20 cellular contexts compared by ENCODE assay signal in genomic region chr2:20972110-20972509, GRCh38.
"Had no signal": no experiment of that assay in that cellular context is flagged by ENCODE, and none has a peak within 500 bp of the region (broad histone marks: within the 10 kb centered on the region; RNA-seq: fewer than 3 reads in every experiment).

No MANE protein-coding gene starts in this region.

- H3K4me3 Mint-ChIP-seq: activated CD4-positive, alpha-beta T cell treated with anti-CD3 and anti-CD28 coated beads, Interleukin-2, amount 10 ng/mL, durations not matched to agents 24 days and 14 days; activated CD8-positive, alpha-beta T cell treated with anti-CD3 and anti-CD28 coated beads for 36 hours; activated naive CD8-positive, alpha-beta T cell treated with anti-CD3 and anti-CD28 coated beads, Interleukin-2, amount 10 ng/mL, durations not matched to agents 7 days and 5 days; activated T-helper 17 cell treated with anti-CD3 and anti-CD28 coated beads, Interleukin-2, amount 50 U/mL, for 72 hours; neural crest cell; stimulated activated memory B cell treated with anti-CD40 and anti-IgM and Interleukin-4, amounts not matched to agents 10 μg/mL and 1 μg/mL and 100 μg/mL, for 72 hours had no signal

- H3K27ac Mint-ChIP-seq: activated CD4-positive, alpha-beta T cell treated with anti-CD3 and anti-CD28 coated beads, Interleukin-2, amount 10 ng/mL, durations not matched to agents 24 days and 14 days; activated CD8-positive, alpha-beta T cell treated with anti-CD3 and anti-CD28 coated beads for 36 hours; activated naive CD8-positive, alpha-beta T cell treated with anti-CD3 and anti-CD28 coated beads, Interleukin-2, amount 10 ng/mL, durations not matched to agents 7 days and 5 days; activated T-helper 17 cell treated with anti-CD3 and anti-CD28 coated beads, Interleukin-2, amount 50 U/mL, for 72 hours; stimulated activated memory B cell treated with anti-CD40 and anti-IgM and Interleukin-4, amounts not matched to agents 10 μg/mL and 1 μg/mL and 100 μg/mL, for 72 hours had no signal

- H3K9me3 Mint-ChIP-seq: activated CD4-positive, alpha-beta T cell treated with anti-CD3 and anti-CD28 coated beads, Interleukin-2, amount 10 ng/mL, durations not matched to agents 24 days and 14 days; activated CD8-positive, alpha-beta T cell treated with anti-CD3 and anti-CD28 coated beads for 36 hours; activated naive CD8-positive, alpha-beta T cell treated with anti-CD3 and anti-CD28 coated beads, Interleukin-2, amount 10 ng/mL, durations not matched to agents 7 days and 5 days; activated T-helper 17 cell treated with anti-CD3 and anti-CD28 coated beads, Interleukin-2, amount 50 U/mL, for 72 hours; neural crest cell; stimulated activated memory B cell treated with anti-CD40 and anti-IgM and Interleukin-4, amounts not matched to agents 10 μg/mL and 1 μg/mL and 100 μg/mL, for 72 hours had no signal

- ATAC-seq: activated CD8-positive, alpha-beta T cell treated with anti-CD3 and anti-CD28 coated beads for 36 hours; activated T-helper 17 cell treated with anti-CD3 and anti-CD28 coated beads, Interleukin-2, amount 50 U/mL, for 72 hours; heart left ventricle; left lung; right lobe of liver; stimulated activated memory B cell treated with anti-CD40 and anti-IgM and Interleukin-4, amounts not matched to agents 10 μg/mL and 1 μg/mL and 100 μg/mL, for 72 hours had no signal

- H3K4me1 ChIP-seq: left lung, right lobe of liver had no signal

- H3K27me3 ChIP-seq: left lung, right lobe of liver, tibial nerve had no signal

- H3K9me3 ChIP-seq: heart left ventricle, left lung, right lobe of liver, tibial nerve had no signal

- H3K27ac ChIP-seq: heart left ventricle, left lung, right lobe of liver had no signal

- H3K36me3 ChIP-seq: heart left ventricle, left lung, right lobe of liver, tibial nerve had no signal

- H3K36me3 Mint-ChIP-seq: activated naive CD8-positive, alpha-beta T cell treated with anti-CD3 and anti-CD28 coated beads, Interleukin-2, amount 10 ng/mL, durations not matched to agents 7 days and 5 days; stimulated activated memory B cell treated with anti-CD40 and anti-IgM and Interleukin-4, amounts not matched to agents 10 μg/mL and 1 μg/mL and 100 μg/mL, for 72 hours had no signal

- H3K4me3 ChIP-seq: heart left ventricle, left lung, right lobe of liver, smooth muscle cell, tibial nerve had no signal

- H3K4me1 Mint-ChIP-seq: activated CD4-positive, alpha-beta T cell treated with anti-CD3 and anti-CD28 coated beads, Interleukin-2, amount 10 ng/mL, durations not matched to agents 24 days and 14 days; activated naive CD8-positive, alpha-beta T cell treated with anti-CD3 and anti-CD28 coated beads, Interleukin-2, amount 10 ng/mL, durations not matched to agents 7 days and 5 days; activated T-helper 17 cell treated with anti-CD3 and anti-CD28 coated beads, Interleukin-2, amount 50 U/mL, for 72 hours; neural crest cell; stimulated activated memory B cell treated with anti-CD40 and anti-IgM and Interleukin-4, amounts not matched to agents 10 μg/mL and 1 μg/mL and 100 μg/mL, for 72 hours had no signal

- H3K27me3 Mint-ChIP-seq: activated CD8-positive, alpha-beta T cell treated with anti-CD3 and anti-CD28 coated beads for 36 hours had no signal

- DNase-seq: activated CD4-positive, alpha-beta T cell treated with anti-CD3 and anti-CD28 coated beads, Interleukin-2, amount 10 ng/mL, durations not matched to agents 24 days and 14 days; activated CD4-positive, CD25-positive, alpha-beta regulatory T cell; activated CD8-positive, alpha-beta T cell treated with anti-CD3 and anti-CD28 coated beads for 36 hours; activated naive CD4-positive, alpha-beta T cell; activated naive CD8-positive, alpha-beta T cell treated with anti-CD3 and anti-CD28 coated beads, Interleukin-2, amount 10 ng/mL, durations not matched to agents 7 days and 5 days; activated T-cell treated with anti-CD3 and anti-CD28 coated beads, Interleukin-2, amount 50 U/mL, for 1 hour; anterior cingulate cortex; cerebellar nuclear complex; effector CD8-positive, alpha-beta T cell; foreskin melanocyte; heart left ventricle; left lung; right lobe of liver; stimulated activated CD4-positive, alpha-beta T cell treated with anti-CD3 and anti-CD28 coated beads, Interleukin-4, amount 100 ng/mL, for 4 hours; T1000 had no signal
